In the genomic region with DNA sequence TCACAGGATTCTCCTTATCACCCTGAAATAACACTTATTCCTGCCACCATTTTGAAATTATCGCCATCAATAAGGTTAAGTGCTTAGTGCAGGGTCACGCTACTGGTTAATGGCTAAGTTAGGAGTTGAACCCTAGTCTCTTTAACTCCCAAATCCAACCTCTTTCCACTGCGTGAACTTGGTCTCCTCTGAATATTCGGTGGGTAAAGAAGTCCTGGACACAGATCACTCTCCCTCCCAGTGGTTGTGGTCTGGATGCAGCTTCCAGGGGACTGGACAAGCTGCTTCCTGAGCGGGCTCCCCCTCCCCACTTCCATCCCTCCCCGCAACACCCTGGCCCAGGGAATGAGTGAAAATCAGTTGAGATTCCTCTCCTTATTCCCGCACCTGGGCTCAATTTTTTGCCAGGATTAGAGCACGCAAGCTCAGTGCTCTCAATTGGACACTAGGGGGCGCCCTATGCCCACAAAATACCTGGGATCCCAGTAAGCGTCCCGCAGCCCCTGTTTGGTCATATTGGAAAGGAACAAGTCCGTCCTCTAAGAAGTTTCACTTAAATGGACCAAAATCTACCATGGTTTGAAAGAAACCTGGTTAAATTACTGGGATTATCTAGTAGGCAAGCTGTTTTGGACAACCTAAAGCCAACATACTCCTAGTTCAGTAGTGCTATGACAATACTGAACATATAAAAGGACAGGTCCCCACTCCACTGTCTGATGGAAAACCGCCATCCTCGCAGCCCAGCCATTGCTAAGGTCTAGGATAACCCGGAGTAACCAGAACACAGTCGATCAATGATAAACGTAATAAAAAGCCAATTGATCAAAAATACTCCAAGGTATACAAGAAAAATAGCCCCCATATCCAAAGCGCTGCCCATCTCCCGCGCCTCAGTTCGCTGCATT, we compare ENCODE assay signal across 8 cellular contexts. TPM values are rescaled to one million over a fixed set of nuclear protein-coding genes. Genes with fewer than 3 reads are reported as not detected.
A peak's percentile ranks its signal among the peaks of the same experiment; 100 is the strongest.
DNase-seq lines count a peak whose midpoint lies in the region; ATAC-seq and TF ChIP-seq lines count a peak whose summit lies in the region.

No MANE protein-coding gene starts in this region.

- H3K9ac ChIP-seq in DND-41 (ENCODE audit: low read depth, low read length), result no peak overlapping the region

- no peaks in the 10 kb centered on the region for H3K9me3 ChIP-seq in DND-41 (ENCODE audit: insufficient read depth, low read length, severe bottlenecking)

- no peaks in the 10 kb centered on the region for H3K79me2 ChIP-seq in DND-41 (ENCODE audit: insufficient read depth, low read length)

- no peak overlapping the region for H2AFZ ChIP-seq in DND-41 (ENCODE audit: low read depth, low read length)

- H3K4me2 ChIP-seq in DND-41 (ENCODE audit: insufficient read depth, low read length), result no peak overlapping the region

- POLR2A ChIA-PET in HEK293T (lab: Yijun Ruan, JAX), result no interaction called here

- peak; percentile 87 for ATAC-seq in DND-41 (ENCODE audit: insufficient read depth, low read depth)

- H3K4me3 ChIP-seq in DND-41 (ENCODE audit: low read depth in 1 of 2, low read length in 2 of 2), result no peak overlapping the region

- no peak overlapping the region for H3K27ac ChIP-seq in DND-41 (ENCODE audit: low read length)

- DNase-seq in DND-41, result peak; percentile 66
- DNase-seq in HEK293T (ENCODE audit: extremely low spot score), result peak; percentile 83
- DNase-seq in NCI-H1694 treated with DMSO at 0.1 percent for 48 hours (lab: John Stamatoyannopoulos, UW), result peak; percentile 67
- DNase-seq in UCSD-AML1 (lab: John Stamatoyannopoulos, UW; ENCODE audit: unreplicated experiment), result peak; percentile 74
- peak; percentile 29 for DNase-seq in brain pericyte (ENCODE audit: low read depth, low spot score)
- peak; percentile 84 for DNase-seq in iPS-NIHi11 (ENCODE audit: low spot score)
- DNase-seq in stimulated activated CD4-positive, alpha-beta T cell treated with anti-CD3 and anti-CD28 coated beads, Interleukin-12 subunit alpha, Interleukin-12 subunit beta, amount 100 ng/mL, for 24 hours (ENCODE audit: low read depth in 2 of 2), result peak; percentile 49 to 62
- no peak for DNase-seq in mesenteric fat pad (ENCODE audit: low spot score)

- H3K4me1 ChIP-seq in DND-41 (ENCODE audit: insufficient read depth, low read length), result no peaks in the 10 kb centered on the region

- CTCF ChIA-PET in HEK293T (lab: Yijun Ruan, JAX), result interaction anchor here (0.6 to 2.4 kb wide), 10 partner anchors 11 to 288 kb away, joined by 3 to 10 read pairs (median 5); a partner anchor contains a TSS

- peak; percentile 87 for TF ChIP-seq CTCF in DND-41 (IDR thresholded peaks at IDR 0.05; ENCODE audit: borderline replicate concordance, extremely low read depth, low read length, poor library complexity, severe bottlenecking)

- H3K36me3 ChIP-seq in DND-41 (ENCODE audit: insufficient read depth, low read length), result no peaks in the 10 kb centered on the region

- peaks cover 10% of the 10 kb centered on the region for H3K27me3 ChIP-seq in DND-41 (ENCODE audit: insufficient read depth, low read length, poor library complexity)

- H4K20me1 ChIP-seq in DND-41 (ENCODE audit: insufficient read depth, low read length), result no peaks in the 10 kb centered on the region

TF ChIP-seq in HEK293T, 16 proteins besides CTCF, POLR2A, EP300 and RAD21:
- TF ChIP-seq ELF4 (IDR thresholded peaks at IDR 0.05), result no peak
- no peak for TF ChIP-seq HDGF (IDR thresholded peaks at IDR 0.05; ENCODE audit: borderline replicate concordance)
- no peak for TF ChIP-seq BHLHE40 (IDR thresholded peaks at IDR 0.05; ENCODE audit: borderline replicate concordance)
- TF ChIP-seq LEF1 (IDR thresholded peaks at IDR 0.05; ENCODE audit: borderline replicate concordance), result no peak
- TF ChIP-seq L3MBTL2 (conservative IDR thresholded peaks at IDR 0.05), result no peak
- TF ChIP-seq ARNT (IDR thresholded peaks at IDR 0.05), result no peak
- no peak for TF ChIP-seq CTBP1 (IDR thresholded peaks at IDR 0.05; ENCODE audit: borderline replicate concordance)
- no peak for TF ChIP-seq SUZ12 (IDR thresholded peaks at IDR 0.05)
- TF ChIP-seq NFRKB (IDR thresholded peaks at IDR 0.05), result no peak
- TF ChIP-seq, protein P1, sequence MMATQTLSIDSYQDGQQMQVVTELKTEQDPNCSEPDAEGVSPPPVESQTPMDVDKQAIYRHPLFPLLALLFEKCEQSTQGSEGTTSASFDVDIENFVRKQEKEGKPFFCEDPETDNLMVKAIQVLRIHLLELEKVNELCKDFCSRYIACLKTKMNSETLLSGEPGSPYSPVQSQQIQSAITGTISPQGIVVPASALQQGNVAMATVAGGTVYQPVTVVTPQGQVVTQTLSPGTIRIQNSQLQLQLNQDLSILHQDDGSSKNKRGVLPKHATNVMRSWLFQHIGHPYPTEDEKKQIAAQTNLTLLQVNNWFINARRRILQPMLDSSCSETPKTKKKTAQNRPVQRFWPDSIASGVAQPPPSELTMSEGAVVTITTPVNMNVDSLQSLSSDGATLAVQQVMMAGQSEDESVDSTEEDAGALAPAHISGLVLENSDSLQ (IDR thresholded peaks at IDR 0.05), result no peak
- TF ChIP-seq FOXM1 (IDR thresholded peaks at IDR 0.05; ENCODE audit: borderline replicate concordance), result no peak
- TF ChIP-seq TARDBP (IDR thresholded peaks at IDR 0.05), result no peak
- no peak for TF ChIP-seq FOXK2 (IDR thresholded peaks at IDR 0.05)
- no peak for TF ChIP-seq FOXA1 (IDR thresholded peaks at IDR 0.05)
- no peak for TF ChIP-seq SP1 (IDR thresholded peaks at IDR 0.05)
- no peak for TF ChIP-seq ZNF384 (IDR thresholded peaks at IDR 0.05)

RNA-seq across cellular contexts. Expression of a gene that starts 40.4 kb away (rescaled TPM):
- total RNA-seq in mesenteric fat pad, result 2.8 TPM
